19 cellular contexts compared by ENCODE assay signal in the genomic region with DNA sequence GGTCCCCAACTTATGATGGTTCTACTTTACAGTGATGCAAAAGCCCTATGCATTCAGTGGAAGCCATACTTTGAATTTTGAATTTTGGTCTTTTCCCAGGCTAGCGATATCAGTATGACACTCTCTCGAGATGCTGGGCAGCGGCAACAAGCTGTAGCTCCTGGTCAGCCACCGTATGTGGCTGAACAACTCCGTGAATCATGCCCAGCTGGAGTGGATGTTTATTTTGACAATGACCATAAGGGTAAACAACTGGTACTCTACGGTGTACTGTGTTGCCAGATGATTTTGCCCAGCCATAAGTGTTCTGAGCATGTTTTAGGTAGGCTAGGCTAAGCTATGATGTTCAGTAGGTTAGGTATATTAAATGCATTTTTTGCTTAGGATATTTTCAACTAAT.
"Had no signal": no experiment of that assay in that cellular context is flagged by ENCODE, and none has a peak within 500 bp of the region (broad histone marks: within the 10 kb centered on the region; RNA-seq: fewer than 3 reads in every experiment).

No MANE protein-coding gene starts in this region.

- H3K27ac Mint-ChIP-seq: activated CD4-positive, alpha-beta memory T cell treated with anti-CD3 and anti-CD28 coated beads, Interleukin-2, amount 10 ng/mL, durations not matched to agents 7 days and 5 days; activated naive CD8-positive, alpha-beta T cell treated with anti-CD3 and anti-CD28 coated beads, Interleukin-2, amount 50 U/mL, for 24 hours; immature natural killer cell; naive B cell; stimulated activated naive CD8-positive, alpha-beta T cell treated with anti-CD3 and anti-CD28 coated beads, Interleukin-15, amount 100 ng/mL, for 72 hours had no signal

- H3K4me3 ChIP-seq: lower lobe of right lung, thoracic aorta had no signal

- H3K27me3 Mint-ChIP-seq: activated CD4-positive, alpha-beta memory T cell treated with anti-CD3 and anti-CD28 coated beads, Interleukin-2, amount 10 ng/mL, durations not matched to agents 7 days and 5 days; activated naive CD8-positive, alpha-beta T cell treated with anti-CD3 and anti-CD28 coated beads, Interleukin-2, amount 50 U/mL, for 24 hours; naive B cell; stimulated activated naive CD8-positive, alpha-beta T cell treated with anti-CD3 and anti-CD28 coated beads, Interleukin-15, amount 100 ng/mL, for 72 hours had no signal

- H3K4me1 Mint-ChIP-seq: activated naive CD8-positive, alpha-beta T cell treated with anti-CD3 and anti-CD28 coated beads, Interleukin-2, amount 50 U/mL, for 24 hours; immature natural killer cell; naive B cell; stimulated activated naive CD8-positive, alpha-beta T cell treated with anti-CD3 and anti-CD28 coated beads, Interleukin-15, amount 100 ng/mL, for 72 hours had no signal

- H3K4me3 Mint-ChIP-seq: activated CD4-positive, alpha-beta memory T cell treated with anti-CD3 and anti-CD28 coated beads, Interleukin-2, amount 10 ng/mL, durations not matched to agents 7 days and 5 days; activated naive CD8-positive, alpha-beta T cell treated with anti-CD3 and anti-CD28 coated beads, Interleukin-2, amount 50 U/mL, for 24 hours; immature natural killer cell; naive B cell; stimulated activated naive CD8-positive, alpha-beta T cell treated with anti-CD3 and anti-CD28 coated beads, Interleukin-15, amount 100 ng/mL, for 72 hours had no signal

- H3K9me3 Mint-ChIP-seq: activated CD4-positive, alpha-beta memory T cell treated with anti-CD3 and anti-CD28 coated beads, Interleukin-2, amount 10 ng/mL, durations not matched to agents 7 days and 5 days; activated naive CD8-positive, alpha-beta T cell treated with anti-CD3 and anti-CD28 coated beads, Interleukin-2, amount 50 U/mL, for 24 hours; immature natural killer cell; naive B cell; stimulated activated naive CD8-positive, alpha-beta T cell treated with anti-CD3 and anti-CD28 coated beads, Interleukin-15, amount 100 ng/mL, for 72 hours had no signal

- DNase-seq: activated CD4-positive, alpha-beta memory T cell treated with anti-CD3 and anti-CD28 coated beads, Interleukin-2, amount 10 ng/mL, durations not matched to agents 7 days and 5 days; activated CD4-positive, CD25-positive, alpha-beta regulatory T cell treated with anti-CD3 and anti-CD28 coated beads, Interleukin-2, amount 50 U/mL, for 72 hours; activated CD8-positive, alpha-beta memory T cell treated with anti-CD3 and anti-CD28 coated beads, Interleukin-2, amount 50 U/mL, for 4 hours; activated naive CD4-positive, alpha-beta T cell treated with Interleukin-2 at 50 U/mL for 16 hours; activated naive CD8-positive, alpha-beta T cell treated with anti-CD3 and anti-CD28 coated beads, Interleukin-2, amount 50 U/mL, for 24 hours; central memory CD4-positive, alpha-beta T cell; cortex of kidney; effector memory CD4-positive, alpha-beta T cell; glutamatergic neuron; immature natural killer cell; left cardiac atrium; midbrain; naive B cell; retina; stimulated activated CD4-positive, alpha-beta T cell treated with anti-CD3 and anti-CD28 coated beads, Interleukin-15, amount 100 ng/mL, for 24 hours; stimulated activated CD4-positive, alpha-beta T cell treated with anti-CD3 and anti-CD28 coated beads, Interleukin-4, amount 100 ng/mL, for 24 hours; stimulated activated naive CD8-positive, alpha-beta T cell treated with anti-CD3 and anti-CD28 coated beads, Interleukin-15, amount 100 ng/mL, for 72 hours had no signal

- H3K36me3 Mint-ChIP-seq: immature natural killer cell, naive B cell had no signal

- H3K27ac ChIP-seq: lower lobe of right lung, thoracic aorta had no signal
